Comparison of ENCODE assay signal across 8 cellular contexts in the genomic region with DNA sequence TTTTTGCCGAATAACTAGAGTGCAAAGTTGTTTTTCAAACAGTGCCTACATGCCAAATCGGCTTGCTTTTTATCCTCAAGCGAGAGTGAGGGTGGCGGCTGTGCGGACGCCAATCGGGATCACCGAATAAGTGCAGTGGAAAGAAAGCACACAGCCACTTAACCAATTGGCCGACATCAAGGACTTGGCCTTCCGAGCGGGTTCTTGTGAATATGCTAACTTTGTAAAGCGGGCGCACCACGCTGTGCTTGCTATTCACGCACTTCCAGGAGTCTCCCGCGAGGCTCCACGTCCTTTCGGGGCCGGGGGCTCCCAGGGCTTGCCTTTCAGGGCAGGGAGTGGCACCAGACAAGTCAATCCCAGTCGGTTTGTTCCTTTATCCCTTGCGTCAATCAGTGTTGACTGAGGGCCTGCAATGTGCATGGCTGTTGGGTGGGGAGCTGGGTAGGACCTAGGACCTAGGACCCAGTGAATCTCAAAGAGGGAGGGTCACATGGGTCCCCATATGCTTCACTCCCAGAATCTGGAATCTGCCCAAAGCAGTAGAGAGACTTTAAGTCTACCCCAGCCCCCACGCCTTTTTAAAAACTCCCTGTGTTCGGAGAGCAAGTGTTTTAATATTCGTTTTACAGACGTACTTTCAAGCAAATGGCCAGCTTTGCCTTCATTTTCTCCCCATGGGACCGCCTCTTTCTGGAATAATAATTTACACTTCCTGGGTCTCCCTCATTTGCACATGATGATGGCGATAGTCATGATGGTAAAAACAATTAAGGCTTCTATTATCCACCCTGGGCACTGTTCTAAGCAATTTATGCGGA. TPM values are rescaled to one million over a fixed set of nuclear protein-coding genes. Genes with fewer than 3 reads are reported as not detected.
DNase-seq lines count a peak whose midpoint lies in the region; ATAC-seq and TF ChIP-seq lines count a peak whose summit lies in the region.

No MANE protein-coding gene starts in this region.

- no peak for TF ChIP-seq POLR2A in upper lobe of left lung (IDR thresholded peaks at IDR 0.05)

- H3K36me3 Mint-ChIP-seq in IgD-negative memory B cell, result no peaks in the 10 kb centered on the region

- peak; percentile 23 to 27 for ATAC-seq in upper lobe of left lung (ENCODE audit: low FRiP score in 2 of 2)

- no peaks in the 10 kb centered on the region for H3K9me3 ChIP-seq in upper lobe of left lung

- peaks cover 52% of the 10 kb centered on the region for H3K27me3 Mint-ChIP-seq in IgD-negative memory B cell

- H3K27ac ChIP-seq in upper lobe of left lung, result peak overlapping the region; percentile 87 to 94 (median 90)

- H3K36me3 ChIP-seq in BJ (ENCODE audit: control insufficient read depth, insufficient read depth, low read length) (no peaks in the 10 kb centered on the region), upper lobe of left lung (no peaks in the 10 kb centered on the region)

- no peaks in the 10 kb centered on the region for H3K9me3 Mint-ChIP-seq in IgD-negative memory B cell

- peak overlapping the region in 2 of 3 donors; percentile 36 to 40 for H3K27ac Mint-ChIP-seq in IgD-negative memory B cell

- no peak for TF ChIP-seq EP300 in upper lobe of left lung (IDR thresholded peaks at IDR 0.05)

- TF ChIP-seq CTCF in BJ (IDR thresholded peaks at IDR 0.05; ENCODE audit: insufficient read depth, low read depth, low read length), result no peak
- TF ChIP-seq CTCF in upper lobe of left lung (IDR thresholded peaks at IDR 0.05), result no peak

- no peak for DNase-seq in BJ (ENCODE audit: low read depth)
- peak; percentile 48 for DNase-seq in dermis blood vessel endothelial cell
- peak; percentile 37 to 39 for DNase-seq in lung microvascular endothelial cell (ENCODE audit: low read depth in 2 of 2)
- DNase-seq in upper lobe of left lung, result peak; percentile 63 to 73
- no peak for DNase-seq in NAMALWA (ENCODE audit: low spot score)
- DNase-seq in HPDE6-E6E7 (ENCODE audit: extremely low spot score), result no peak
- DNase-seq in pons (ENCODE audit: low spot score), result no peak

- POLR2A ChIA-PET in BJ (lab: Charles Lee), result interaction anchor here (0.5 to 0.6 kb wide), 2 partner anchors 16 to 181 kb away, joined by 3 to 6 read pairs; no protein-coding TSS in a partner anchor

- H3K4me3 ChIP-seq in BJ (ENCODE audit: low read depth, low read length) (peak overlapping the region; percentile 70), upper lobe of left lung (peak overlapping the region; percentile 67 to 92 (median 84))

- WGBS in upper lobe of left lung, 2 donors, result 32 to 41% methylated on average over 25 to 29 of the region's 29 CpGs

- CTCF ChIA-PET in BJ (lab: Yijun Ruan, JAX), result interaction anchor here (0.6 to 2.1 kb wide), 8 partner anchors 17 to 283 kb away, joined by 3 to 5 read pairs (median 3); a partner anchor contains a TSS

- peak overlapping the region; percentile 35 to 88 (median 74) for H3K4me3 Mint-ChIP-seq in IgD-negative memory B cell

- no peaks in the 10 kb centered on the region for H3K27me3 ChIP-seq in BJ (ENCODE audit: control insufficient read depth, insufficient read depth, low read length)
- H3K27me3 ChIP-seq in upper lobe of left lung, result peaks cover 0 to 8% (median 0%) of the 10 kb centered on the region in 4 donors

- peaks cover 9 to 33% (median 16%) of the 10 kb centered on the region in 4 donors for H3K4me1 ChIP-seq in upper lobe of left lung

- H3K4me1 Mint-ChIP-seq in IgD-negative memory B cell, result peaks cover 4 to 15% (median 14%) of the 10 kb centered on the region in 3 donors

RNA-seq across cellular contexts. Expression of a gene that starts 2.0 kb away (rescaled TPM):
- polyA plus RNA-seq in BJ (2011; rRNA removed) (3.7 and 10.1 TPM in 2 replicates), IgD-negative memory B cell (0.08 TPM)
- polyA minus RNA-seq in BJ (2011; rRNA and poly(A)+ RNA removed), result 5.1 and 6.5 TPM in 2 replicates
- total RNA-seq in dermis blood vessel endothelial cell (0.19 and 0.34 TPM in 2 replicates), lung microvascular endothelial cell (under 0.01 TPM in 2 replicates), upper lobe of left lung (1 to 10 TPM in 5 of 6 donors, under 1 TPM in 1; 0.33 to 3.6 (median 1.8) TPM)

Comparison
In these comparisons a context has a peak if more than half of its experiments do, and no peak if none do; other contexts are left out.
1. DNase-seq: peak in dermis blood vessel endothelial cell (single experiment), lung microvascular endothelial cell (2 of 2) and upper lobe of left lung (2 of 2); none in BJ (single experiment), NAMALWA (single experiment), HPDE6-E6E7 (single experiment) and pons (single experiment).